ENCODE assay signal across 2 cellular contexts in genomic region chr1:234719454-234720258, GRCh38.
TF ChIP-seq lines count a peak whose summit lies in the region.

No MANE protein-coding gene starts in this region.

TF ChIP-seq in neural cell, 6 proteins besides CTCF, POLR2A, EP300 and RAD21 (continued from another document):
- TF ChIP-seq REST (IDR thresholded peaks at IDR 0.05; ENCODE audit: borderline replicate concordance) = peak; percentile 75

TF ChIP-seq in WTC11, 78 proteins besides CTCF, POLR2A, EP300 and RAD21 (continued from another document):
- TF ChIP-seq E2F4 (CRISPR knock-in tag; IDR thresholded peaks at IDR 0.05; ENCODE audit: borderline replicate concordance, low read depth) = no peak
- TF ChIP-seq, protein P1, sequence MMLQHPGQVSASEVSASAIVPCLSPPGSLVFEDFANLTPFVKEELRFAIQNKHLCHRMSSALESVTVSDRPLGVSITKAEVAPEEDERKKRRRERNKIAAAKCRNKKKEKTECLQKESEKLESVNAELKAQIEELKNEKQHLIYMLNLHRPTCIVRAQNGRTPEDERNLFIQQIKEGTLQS (CRISPR knock-in tag; conservative IDR thresholded peaks at IDR 0.05) = no peak
- no peak for TF ChIP-seq HMGA2 (CRISPR knock-in tag; IDR thresholded peaks at IDR 0.05)
- TF ChIP-seq PREB (CRISPR knock-in tag; IDR thresholded peaks at IDR 0.05; ENCODE audit: borderline replicate concordance) = no peak
- no peak for TF ChIP-seq TEAD1 (CRISPR knock-in tag; IDR thresholded peaks at IDR 0.05)
- TF ChIP-seq, protein P2, sequence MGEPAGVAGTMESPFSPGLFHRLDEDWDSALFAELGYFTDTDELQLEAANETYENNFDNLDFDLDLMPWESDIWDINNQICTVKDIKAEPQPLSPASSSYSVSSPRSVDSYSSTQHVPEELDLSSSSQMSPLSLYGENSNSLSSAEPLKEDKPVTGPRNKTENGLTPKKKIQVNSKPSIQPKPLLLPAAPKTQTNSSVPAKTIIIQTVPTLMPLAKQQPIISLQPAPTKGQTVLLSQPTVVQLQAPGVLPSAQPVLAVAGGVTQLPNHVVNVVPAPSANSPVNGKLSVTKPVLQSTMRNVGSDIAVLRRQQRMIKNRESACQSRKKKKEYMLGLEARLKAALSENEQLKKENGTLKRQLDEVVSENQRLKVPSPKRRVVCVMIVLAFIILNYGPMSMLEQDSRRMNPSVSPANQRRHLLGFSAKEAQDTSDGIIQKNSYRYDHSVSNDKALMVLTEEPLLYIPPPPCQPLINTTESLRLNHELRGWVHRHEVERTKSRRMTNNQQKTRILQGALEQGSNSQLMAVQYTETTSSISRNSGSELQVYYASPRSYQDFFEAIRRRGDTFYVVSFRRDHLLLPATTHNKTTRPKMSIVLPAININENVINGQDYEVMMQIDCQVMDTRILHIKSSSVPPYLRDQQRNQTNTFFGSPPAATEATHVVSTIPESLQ (CRISPR knock-in tag; IDR thresholded peaks at IDR 0.05) = no peak
- TF ChIP-seq ZBTB21 (CRISPR knock-in tag; IDR thresholded peaks at IDR 0.05; ENCODE audit: borderline replicate concordance) = no peak
- no peak for TF ChIP-seq TCF7 (CRISPR knock-in tag; IDR thresholded peaks at IDR 0.05; ENCODE audit: low read depth)
- no peak for TF ChIP-seq NR1H2 (CRISPR knock-in tag; IDR thresholded peaks at IDR 0.05)
